Comparison of ENCODE assay signal across 6 cellular contexts in genomic region chr7:154388412-154388811, GRCh38.
"Had no signal": no experiment of that assay in that cellular context is flagged by ENCODE, and none has a peak within 500 bp of the region (broad histone marks: within the 10 kb centered on the region; RNA-seq: fewer than 3 reads in every experiment).

No MANE protein-coding gene starts in this region.

- H3K27ac ChIP-seq: GM23248 had no signal

- H3K4me3 ChIP-seq: GM23248 had no signal

- H2AFZ ChIP-seq: GM23248 had no signal

- H3K36me3 Mint-ChIP-seq: IgD-negative memory B cell had no signal

- DNase-seq: GM23248, GOT3, H7, HCEC 1CT, KBM-7 had no signal

- H3K9ac ChIP-seq: GM23248 had no signal

- H3K27me3 Mint-ChIP-seq: IgD-negative memory B cell had no signal

- H3K27ac Mint-ChIP-seq: IgD-negative memory B cell had no signal
